In the genomic region with DNA sequence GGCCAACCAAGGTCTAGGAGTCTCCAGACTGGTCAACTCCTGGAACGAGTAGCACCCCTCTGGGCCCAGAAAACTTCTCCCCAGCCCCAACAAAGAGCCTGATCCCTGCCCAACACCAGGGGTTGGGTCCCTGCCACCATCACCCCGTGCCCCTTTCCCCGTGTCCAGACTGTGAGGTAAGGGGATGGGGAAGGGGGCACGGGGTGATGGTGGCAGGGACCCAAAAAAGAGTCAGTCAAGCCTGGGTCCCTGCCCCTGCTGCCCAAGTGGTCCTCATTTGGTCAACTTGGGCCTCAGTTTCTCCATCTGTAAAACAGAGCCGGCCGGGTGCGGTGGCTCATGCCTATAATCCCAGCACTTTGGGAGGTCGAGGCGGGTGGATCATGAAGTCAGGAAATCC, we compare ENCODE assay signal across 9 cellular contexts. TPM values are rescaled to one million over a fixed set of nuclear protein-coding genes. Genes with fewer than 3 reads are reported as not detected.
DNase-seq lines count a peak whose midpoint lies in the region; TF ChIP-seq lines count a peak whose summit lies in the region.
"Had no signal": no experiment of that assay in that cellular context is flagged by ENCODE, and none has a peak within 500 bp of the region (broad histone marks: within the 10 kb centered on the region; RNA-seq: fewer than 3 reads in every experiment).

No MANE protein-coding gene starts in this region.

- no peaks in the 10 kb centered on the region for H3K36me3 ChIP-seq in suprapubic skin

- DNase-seq in activated CD4-positive, alpha-beta T cell treated with anti-CD3 and anti-CD28 coated beads, Interleukin-2, amount 10 ng/mL, durations not matched to agents 24 days and 14 days, result no peak
- DNase-seq in activated CD4-positive, alpha-beta T cell treated with anti-CD3 and anti-CD28 coated beads, Interleukin-2, amount 50 U/mL, for 4 hours, result no peak
- DNase-seq in activated T-helper 2 cell treated with anti-CD3 and anti-CD28 coated beads, Interferon-gamma antibody, Interleukin-2, Interleukin-4, amounts not matched to agents 10 μg/mL and 5 μg/mL and 100 μg/mL, durations not matched to agents 14 hours and 24 hours and 36 hours (ENCODE audit: low spot score), result no peak
- DNase-seq in immature natural killer cell (no peak), suprapubic skin (ENCODE audit: low spot score in 2 of 2) (peak in 1 of 2 donors; percentile 63), NCI-H187 treated with DMSO at 0.1 percent for 48 hours (lab: John Stamatoyannopoulos, UW) (no peak), SKM-1 (lab: John Stamatoyannopoulos, UW; ENCODE audit: unreplicated experiment) (no peak)
- no peak for DNase-seq in stimulated activated CD4-positive, alpha-beta T cell treated with anti-CD3 and anti-CD28 coated beads, Interleukin-4, amount 100 ng/mL, for 4 hours
- DNase-seq: substantia nigra had no signal

- H3K36me3 Mint-ChIP-seq in activated CD4-positive, alpha-beta T cell treated with anti-CD3 and anti-CD28 coated beads, Interleukin-2, amount 10 ng/mL, durations not matched to agents 24 days and 14 days (ENCODE audit: low read depth), result peaks cover 22% of the 10 kb centered on the region
- peaks cover 25% of the 10 kb centered on the region for H3K36me3 Mint-ChIP-seq in activated T-helper 2 cell treated with anti-CD3 and anti-CD28 coated beads, Interferon-gamma antibody, Interleukin-2, Interleukin-4, amounts not matched to agents 10 μg/mL and 5 μg/mL and 100 μg/mL, durations not matched to agents 14 hours and 24 hours and 36 hours (ENCODE audit: low read depth)
- H3K36me3 Mint-ChIP-seq in immature natural killer cell, result peaks cover 0 to 3% (median 0%) of the 10 kb centered on the region in 3 donors

- TF ChIP-seq EP300 in suprapubic skin (IDR thresholded peaks at IDR 0.05), result no peak

- 87% methylated on average over 8 of the region's 9 CpGs for WGBS in suprapubic skin

- no peak for TF ChIP-seq CTCF in suprapubic skin (IDR thresholded peaks at IDR 0.05)

- H3K9me3 ChIP-seq in suprapubic skin, result no peaks in the 10 kb centered on the region

- peak overlapping the region; percentile 57 for H3K4me3 ChIP-seq in suprapubic skin

- no peaks in the 10 kb centered on the region for H3K9me3 Mint-ChIP-seq in activated CD4-positive, alpha-beta T cell treated with anti-CD3 and anti-CD28 coated beads, Interleukin-2, amount 10 ng/mL, durations not matched to agents 24 days and 14 days
- no peaks in the 10 kb centered on the region for H3K9me3 Mint-ChIP-seq in activated T-helper 2 cell treated with anti-CD3 and anti-CD28 coated beads, Interferon-gamma antibody, Interleukin-2, Interleukin-4, amounts not matched to agents 10 μg/mL and 5 μg/mL and 100 μg/mL, durations not matched to agents 14 hours and 24 hours and 36 hours
- no peaks in the 10 kb centered on the region for H3K9me3 Mint-ChIP-seq in immature natural killer cell

- peaks cover 53% of the 10 kb centered on the region for H3K4me1 Mint-ChIP-seq in activated CD4-positive, alpha-beta T cell treated with anti-CD3 and anti-CD28 coated beads, Interleukin-2, amount 10 ng/mL, durations not matched to agents 24 days and 14 days
- H3K4me1 Mint-ChIP-seq in activated T-helper 2 cell treated with anti-CD3 and anti-CD28 coated beads, Interferon-gamma antibody, Interleukin-2, Interleukin-4, amounts not matched to agents 10 μg/mL and 5 μg/mL and 100 μg/mL, durations not matched to agents 14 hours and 24 hours and 36 hours (ENCODE audit: low read depth), result peaks cover 39% of the 10 kb centered on the region
- H3K4me1 Mint-ChIP-seq in immature natural killer cell, result peaks cover 76 to 78% of the 10 kb centered on the region in 2 donors

- TF ChIP-seq POLR2A in suprapubic skin (IDR thresholded peaks at IDR 0.05), result no peak

- intact Hi-C loops in activated CD4-positive, alpha-beta T cell treated with anti-CD3 and anti-CD28 coated beads, Interleukin-2, amount 10 ng/mL, durations not matched to agents 24 days and 14 days (cut with micrococcal nuclease), result loop anchor here (2.0 to 5.0 kb wide), 4 partner anchors 30 to 304 kb away; a partner anchor contains a TSS
- intact Hi-C loops in activated T-helper 2 cell treated with anti-CD3 and anti-CD28 coated beads, Interferon-gamma antibody, Interleukin-2, Interleukin-4, amounts not matched to agents 10 μg/mL and 5 μg/mL and 100 μg/mL, durations not matched to agents 14 hours and 24 hours and 36 hours (cut with micrococcal nuclease), result loop anchor here (5.0 kb wide), 2 partner anchors 184 to 1109 kb away; a partner anchor contains a TSS

- H3K27ac Mint-ChIP-seq in activated CD4-positive, alpha-beta T cell treated with anti-CD3 and anti-CD28 coated beads, Interleukin-2, amount 10 ng/mL, durations not matched to agents 24 days and 14 days, result peak overlapping the region; percentile 93
- H3K27ac Mint-ChIP-seq in activated T-helper 2 cell treated with anti-CD3 and anti-CD28 coated beads, Interferon-gamma antibody, Interleukin-2, Interleukin-4, amounts not matched to agents 10 μg/mL and 5 μg/mL and 100 μg/mL, durations not matched to agents 14 hours and 24 hours and 36 hours, result peak overlapping the region; percentile 90
- peak overlapping the region; percentile 90 to 100 (median 93) for H3K27ac Mint-ChIP-seq in immature natural killer cell

- peaks cover 83% of the 10 kb centered on the region for H3K4me1 ChIP-seq in suprapubic skin

- H3K27me3 Mint-ChIP-seq in activated CD4-positive, alpha-beta T cell treated with anti-CD3 and anti-CD28 coated beads, Interleukin-2, amount 10 ng/mL, durations not matched to agents 24 days and 14 days, result peaks cover 2% of the 10 kb centered on the region
- H3K27me3 Mint-ChIP-seq in activated T-helper 2 cell treated with anti-CD3 and anti-CD28 coated beads, Interferon-gamma antibody, Interleukin-2, Interleukin-4, amounts not matched to agents 10 μg/mL and 5 μg/mL and 100 μg/mL, durations not matched to agents 14 hours and 24 hours and 36 hours (ENCODE audit: low read depth), result no peaks in the 10 kb centered on the region
- peaks cover 5 to 12% (median 6%) of the 10 kb centered on the region in 3 donors for H3K27me3 Mint-ChIP-seq in immature natural killer cell (ENCODE audit: low read depth in 3 of 3)

- peak overlapping the region; percentile 98 for H3K4me3 Mint-ChIP-seq in activated CD4-positive, alpha-beta T cell treated with anti-CD3 and anti-CD28 coated beads, Interleukin-2, amount 10 ng/mL, durations not matched to agents 24 days and 14 days
- peak overlapping the region; percentile 97 for H3K4me3 Mint-ChIP-seq in activated T-helper 2 cell treated with anti-CD3 and anti-CD28 coated beads, Interferon-gamma antibody, Interleukin-2, Interleukin-4, amounts not matched to agents 10 μg/mL and 5 μg/mL and 100 μg/mL, durations not matched to agents 14 hours and 24 hours and 36 hours (ENCODE audit: low read depth)
- peak overlapping the region; percentile 66 to 100 (median 99) for H3K4me3 Mint-ChIP-seq in immature natural killer cell

- H3K27me3 ChIP-seq in suprapubic skin, result no peaks in the 10 kb centered on the region

- H3K27ac ChIP-seq in suprapubic skin, result peak overlapping the region; percentile 93

RNA-seq across cellular contexts. Expression of a gene that starts 1.1 kb away (rescaled TPM):
- 115 and 119 TPM in 2 replicates for total RNA-seq in activated CD4-positive, alpha-beta T cell treated with anti-CD3 and anti-CD28 coated beads, Interleukin-2, amount 10 ng/mL, durations not matched to agents 24 days and 14 days
- 120 and 129 TPM in 2 replicates for total RNA-seq in activated T-helper 2 cell treated with anti-CD3 and anti-CD28 coated beads, Interferon-gamma antibody, Interleukin-2, Interleukin-4, amounts not matched to agents 10 μg/mL and 5 μg/mL and 100 μg/mL, durations not matched to agents 14 hours and 24 hours and 36 hours
- 10 to 100 TPM in 1 of 3 donors, 1 to 10 TPM in 2; 7.9 to 28.4 (median 9.9) TPM for polyA plus RNA-seq in immature natural killer cell
- 100 to 1,000 TPM; 317 to 865 (median 347) TPM for total RNA-seq in suprapubic skin

RNA-seq across cellular contexts. Expression of a gene that starts 1.8 kb away (rescaled TPM):
- total RNA-seq in activated CD4-positive, alpha-beta T cell treated with anti-CD3 and anti-CD28 coated beads, Interleukin-2, amount 10 ng/mL, durations not matched to agents 24 days and 14 days, result 55.3 and 66.2 TPM in 2 replicates
- 65.3 and 69.2 TPM in 2 replicates for total RNA-seq in activated T-helper 2 cell treated with anti-CD3 and anti-CD28 coated beads, Interferon-gamma antibody, Interleukin-2, Interleukin-4, amounts not matched to agents 10 μg/mL and 5 μg/mL and 100 μg/mL, durations not matched to agents 14 hours and 24 hours and 36 hours
- 100 to 1,000 TPM; 114 to 174 (median 129) TPM for polyA plus RNA-seq in immature natural killer cell
- total RNA-seq in suprapubic skin, result 10 to 100 TPM; 56.1 to 86.8 (median 81.6) TPM
